In genomic region chr5:58871648-58872242, GRCh38 we compare ENCODE assay signal across 8 cellular contexts.
A peak's percentile ranks its signal among the peaks of the same experiment; 100 is the strongest.
DNase-seq lines count a peak whose midpoint lies in the region; ATAC-seq and TF ChIP-seq lines count a peak whose summit lies in the region.

No MANE protein-coding gene starts in this region.

- no peak for TF ChIP-seq EP300 in neural cell (conservative IDR thresholded peaks at IDR 0.05; ENCODE audit: poor library complexity, severe bottlenecking)

- H4K20me1 ChIP-seq in PC-3 (ENCODE audit: low read length), result no peaks in the 10 kb centered on the region
- H4K20me1 ChIP-seq in neural cell (ENCODE audit: insufficient read depth), result no peaks in the 10 kb centered on the region

- no peaks in the 10 kb centered on the region for H3K4me1 ChIP-seq in PC-3 (ENCODE audit: insufficient read depth, low read length)

- no peak overlapping the region for H3K4me3 ChIP-seq in PC-3 (ENCODE audit: low read length)
- no peak overlapping the region for H3K4me3 ChIP-seq in neural cell (ENCODE audit: low read length)

- H3K9me2 ChIP-seq in PC-3 (replicated peaks; ENCODE audit: low read length), result no peaks in the 10 kb centered on the region
- no peaks in the 10 kb centered on the region for H3K9me2 ChIP-seq in neural cell (ENCODE audit: insufficient read depth, low read length)

- peak; percentile 28 for DNase-seq in stimulated activated CD4-positive, alpha-beta T cell treated with anti-CD3 and anti-CD28 coated beads, Interleukin-15, amount 100 ng/mL, for 24 hours
- DNase-seq in stimulated activated CD4-positive, alpha-beta T cell treated with anti-CD3 and anti-CD28 coated beads, Interleukin-12 subunit alpha, Interleukin-12 subunit beta, amount 100 ng/mL, for 4 hours, result no peak
- DNase-seq in HEK293T (ENCODE audit: extremely low spot score) (peak; percentile 31), PC-3 (peak; percentile 57), dermis blood vessel endothelial cell (peak; percentile 68), NCI-H128 (lab: John Stamatoyannopoulos, UW; ENCODE audit: unreplicated experiment) (no peak), islet precursor cell (no peak)

- H3K27me3 ChIP-seq in PC-3 (ENCODE audit: low read length), result peaks cover under 1% of the 10 kb centered on the region; the same call in 1 of the 2 replicates
- no peaks in the 10 kb centered on the region for H3K27me3 ChIP-seq in neural cell (ENCODE audit: insufficient read depth, low read depth, low read length)

- no peak overlapping the region for H3K27ac ChIP-seq in PC-3 (ENCODE audit: low read length)
- no peak overlapping the region for H3K27ac ChIP-seq in neural cell (ENCODE audit: low read length)

- H3K4me2 ChIP-seq in PC-3 (ENCODE audit: low read length) (no peak overlapping the region), neural cell (ENCODE audit: low read length) (no peak overlapping the region)

- H3K36me3 ChIP-seq in PC-3 (ENCODE audit: low read depth, low read length) (no peaks in the 10 kb centered on the region), neural cell (ENCODE audit: insufficient read depth, low read length) (no peaks in the 10 kb centered on the region)

- no peaks in the 10 kb centered on the region for H3F3A ChIP-seq in PC-3 (ENCODE audit: low read length, unreplicated experiment)
- no peaks in the 10 kb centered on the region for H3F3A ChIP-seq in neural cell (ENCODE audit: insufficient read depth, low read length, poor library complexity, severe bottlenecking)

- TF ChIP-seq CTCF in PC-3 (conservative IDR thresholded peaks at IDR 0.05; ENCODE audit: low read depth, low read length) (peak; percentile 47), neural cell (IDR thresholded peaks at IDR 0.05; ENCODE audit: poor library complexity, severe bottlenecking) (peak; percentile 62)

- CTCF ChIA-PET in HEK293T (lab: Yijun Ruan, JAX), result interaction anchor here (1.1 kb wide), 1 partner anchor 21 kb away, joined by 3 read pairs; no protein-coding TSS in a partner anchor
- CTCF ChIA-PET in PC-3 (lab: Charles Lee), result no interaction called here

- H3K79me2 ChIP-seq in PC-3 (ENCODE audit: low read length) (no peaks in the 10 kb centered on the region), neural cell (replicated peaks; ENCODE audit: insufficient read depth, low read length) (no peaks in the 10 kb centered on the region)

- peak; percentile 54 for TF ChIP-seq RAD21 in neural cell (conservative IDR thresholded peaks at IDR 0.05)

- ATAC-seq in PC-3, result peak; percentile 46; the same call in 1 of the 2 replicates

- H3K9me3 ChIP-seq in PC-3 (ENCODE audit: low read length), result no peaks in the 10 kb centered on the region
- no peaks in the 10 kb centered on the region for H3K9me3 ChIP-seq in neural cell (ENCODE audit: low read length)

- POLR2A ChIA-PET in HEK293T (lab: Yijun Ruan, JAX), result no interaction called here
- POLR2A ChIA-PET in PC-3 (lab: Charles Lee; ENCODE audit: unreplicated experiment), result interaction anchor here (0.6 kb wide), 1 partner anchor 501 kb away, joined by 6 read pairs; no protein-coding TSS in a partner anchor

- H2AFZ ChIP-seq in PC-3 (ENCODE audit: low read length) (no peak overlapping the region), neural cell (ENCODE audit: low read depth, low read length) (no peak overlapping the region)

- intact Hi-C loops in PC-3 (cut with micrococcal nuclease), result loop anchor here (5.0 kb wide), 1 partner anchor 136 kb away; no protein-coding TSS in a partner anchor

- no TSS peak for BruUV-seq in PC-3 (replicated peaks; lab: Mats Ljungman, UMichigan)

- H3K9ac ChIP-seq in PC-3 (ENCODE audit: low read length) (no peak overlapping the region), neural cell (ENCODE audit: low read length) (no peak overlapping the region)

TF ChIP-seq in HEK293T, 16 proteins besides CTCF, POLR2A, EP300 and RAD21:
- 0 out of 2 replicates have a peak, but pooled peaks have one; percentile 10 for TF ChIP-seq PKNOX1 (IDR thresholded peaks at IDR 0.05)
- no peak for TF ChIP-seq CTBP1 (IDR thresholded peaks at IDR 0.05; ENCODE audit: borderline replicate concordance)

TF ChIP-seq in neural cell, 6 proteins besides CTCF, POLR2A, EP300 and RAD21:
- no peak for TF ChIP-seq EZH2 (IDR thresholded peaks at IDR 0.05; ENCODE audit: borderline replicate concordance, insufficient read depth, low read length, poor library complexity, severe bottlenecking)
- TF ChIP-seq REST (IDR thresholded peaks at IDR 0.05; ENCODE audit: borderline replicate concordance), result no peak
- peak; percentile 73 for TF ChIP-seq SMC3 (conservative IDR thresholded peaks at IDR 0.05; ENCODE audit: poor library complexity)

Comparison
In these comparisons a context has a peak if more than half of its experiments do, and no peak if none do; other contexts are left out.
1. DNase-seq: peak in stimulated activated CD4-positive, alpha-beta T cell treated with anti-CD3 and anti-CD28 coated beads, Interleukin-15, amount 100 ng/mL, for 24 hours (single experiment), HEK293T (single experiment), PC-3 (single experiment) and dermis blood vessel endothelial cell (single experiment); none in stimulated activated CD4-positive, alpha-beta T cell treated with anti-CD3 and anti-CD28 coated beads, Interleukin-12 subunit alpha, Interleukin-12 subunit beta, amount 100 ng/mL, for 4 hours (single experiment), NCI-H128 (single experiment) and islet precursor cell (single experiment).